24 cellular contexts compared by ENCODE assay signal in genomic region chr11:22151795-22152194, GRCh38. TPM values are rescaled to one million over a fixed set of nuclear protein-coding genes. Genes with fewer than 3 reads are reported as not detected.
"Had no signal": no experiment of that assay in that cellular context is flagged by ENCODE, and none has a peak within 500 bp of the region (broad histone marks: within the 10 kb centered on the region; RNA-seq: fewer than 3 reads in every experiment).

No MANE protein-coding gene starts in this region.

- ATAC-seq: effector memory CD8-positive, alpha-beta T cell; esophagus mucosa; gastrocnemius medialis; heart right ventricle; left cardiac atrium; left lung; left ventricle myocardium superior; lower lobe of right lung; mucosa of descending colon had no signal

- DNase-seq: colonic mucosa; cortex of kidney; effector CD8-positive, alpha-beta T cell; effector memory CD8-positive, alpha-beta T cell; endodermal cell; erythroblast; esophagus squamous epithelium; foreskin fibroblast; foreskin melanocyte; gastrocnemius medialis; glutamatergic neuron; head of caudate nucleus; heart right ventricle; hippocampal formation; left cardiac atrium; left lung; left ventricle myocardium superior; lower lobe of right lung; mesenchymal stem cell; mucosa of descending colon; naive B cell had no signal

RNA-seq across cellular contexts. Expression of gene ANO5, which starts 41.1 kb away (rescaled TPM):
- total RNA-seq: myocyte had no signal
- polyA plus RNA-seq: keratinocyte had no signal
